ENCODE assay signal across 30 cellular contexts in the genomic region with DNA sequence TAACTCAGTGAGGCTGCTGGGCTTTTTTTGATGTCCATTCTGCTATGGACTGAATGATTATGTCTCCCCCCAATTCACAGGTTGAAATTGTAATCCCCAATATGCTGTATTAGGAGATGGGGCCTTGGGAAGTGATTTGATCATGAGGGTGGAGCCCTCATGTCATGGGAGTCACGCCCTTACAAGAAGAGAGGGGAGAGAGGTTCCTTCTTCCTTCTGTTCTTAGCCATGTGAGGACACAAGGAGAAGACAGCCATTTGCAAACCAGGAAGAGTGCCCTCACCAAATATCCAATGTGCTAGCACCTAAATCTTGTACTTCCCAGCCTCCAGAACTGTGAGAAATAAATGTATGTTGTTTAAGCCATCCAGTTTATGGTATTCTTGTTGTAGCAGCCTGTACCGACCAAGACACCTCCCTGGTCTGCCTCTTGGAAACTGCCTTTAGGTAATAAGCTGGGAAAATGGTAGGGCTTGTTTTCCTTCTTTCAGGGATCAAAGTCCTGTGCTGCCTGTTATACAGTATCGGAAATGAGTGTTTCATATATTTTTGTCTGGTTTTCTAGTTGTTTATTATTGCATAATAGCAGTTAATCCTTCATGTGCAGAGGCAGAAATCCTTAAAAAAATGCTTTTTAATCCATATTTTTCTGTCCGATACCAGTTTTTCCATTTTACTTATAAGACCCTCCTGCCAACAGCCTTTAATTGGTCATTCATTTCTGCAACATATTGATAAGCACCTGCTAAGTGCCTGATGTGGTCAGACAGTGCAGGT. TPM values are rescaled to one million over a fixed set of nuclear protein-coding genes. Genes with fewer than 3 reads are reported as not detected.
DNase-seq lines count a peak whose midpoint lies in the region; ATAC-seq, FAIRE-seq and TF ChIP-seq lines count a peak whose summit lies in the region.
"Had no signal": no experiment of that assay in that cellular context is flagged by ENCODE, and none has a peak within 500 bp of the region (broad histone marks: within the 10 kb centered on the region; RNA-seq: fewer than 3 reads in every experiment).

No MANE protein-coding gene starts in this region.

- H3K4me3 ChIP-seq in heart left ventricle, result no peak overlapping the region
- H3K4me3 ChIP-seq: esophagus squamous epithelium, HAP-1, psoas muscle, SK-N-MC, thyroid gland had no signal

- H3K4me1 Mint-ChIP-seq in activated T-helper 2 cell treated with anti-CD3 and anti-CD28 coated beads, Interferon-gamma antibody, Interleukin-2, Interleukin-4, amounts not matched to agents 10 μg/mL and 5 μg/mL and 100 μg/mL, durations not matched to agents 14 hours and 24 hours and 36 hours (ENCODE audit: low read depth), result peaks cover 23% of the 10 kb centered on the region
- no peaks in the 10 kb centered on the region for H3K4me1 Mint-ChIP-seq in progenitor cell of endocrine pancreas (ENCODE audit: low read depth)

- no peak for TF ChIP-seq POLR2A in GM12892 (IDR thresholded peaks at IDR 0.05; ENCODE audit: low read depth, low read length)
- TF ChIP-seq POLR2A in heart left ventricle (IDR thresholded peaks at IDR 0.05), result no peak

- H3K9me3 Mint-ChIP-seq in activated T-helper 2 cell treated with anti-CD3 and anti-CD28 coated beads, Interferon-gamma antibody, Interleukin-2, Interleukin-4, amounts not matched to agents 10 μg/mL and 5 μg/mL and 100 μg/mL, durations not matched to agents 14 hours and 24 hours and 36 hours, result no peaks in the 10 kb centered on the region
- no peaks in the 10 kb centered on the region for H3K9me3 Mint-ChIP-seq in progenitor cell of endocrine pancreas (ENCODE audit: low read depth)
- H3K9me3 Mint-ChIP-seq: activated naive CD4-positive, alpha-beta T cell treated with anti-CD3 and anti-CD28 coated beads for 36 hours; stimulated activated naive CD8-positive, alpha-beta T cell treated with anti-CD3 and anti-CD28 coated beads, Interleukin-15, Interleukin-2, amounts not matched to agents 100 ng/mL and 50 ng/mL, for 24 hours had no signal

- H3K27ac Mint-ChIP-seq in activated T-helper 2 cell treated with anti-CD3 and anti-CD28 coated beads, Interferon-gamma antibody, Interleukin-2, Interleukin-4, amounts not matched to agents 10 μg/mL and 5 μg/mL and 100 μg/mL, durations not matched to agents 14 hours and 24 hours and 36 hours, result peak overlapping the region; percentile 48
- peak overlapping the region; percentile 17 for H3K27ac Mint-ChIP-seq in progenitor cell of endocrine pancreas
- H3K27ac Mint-ChIP-seq: activated CD4-positive, alpha-beta T cell treated with anti-CD3 and anti-CD28 coated beads for 36 hours; activated naive CD4-positive, alpha-beta T cell treated with anti-CD3 and anti-CD28 coated beads for 36 hours; stimulated activated naive CD8-positive, alpha-beta T cell treated with anti-CD3 and anti-CD28 coated beads, Interleukin-15, Interleukin-2, amounts not matched to agents 100 ng/mL and 50 ng/mL, for 24 hours had no signal

- WGBS in heart left ventricle, 4 donors, result 91 to 94% (median 93%) methylated on average over 4 of the region's 4 CpGs

- intact Hi-C loops in activated T-helper 2 cell treated with anti-CD3 and anti-CD28 coated beads, Interferon-gamma antibody, Interleukin-2, Interleukin-4, amounts not matched to agents 10 μg/mL and 5 μg/mL and 100 μg/mL, durations not matched to agents 14 hours and 24 hours and 36 hours (cut with micrococcal nuclease), result no loop called here
- intact Hi-C loops in left colon (cut with DNase I, micrococcal nuclease) (loop anchor here in 1 of 2 donors (10.0 kb wide), 1 partner anchor 192 kb away; a partner anchor contains a TSS), heart left ventricle (cut with DNase I) (loop anchor here in 1 of 10 donors (10.0 kb wide), 1 partner anchor 332 kb away; no protein-coding TSS in a partner anchor)

- H3K27me3 ChIP-seq in heart left ventricle, result no peaks in the 10 kb centered on the region
- H3K27me3 ChIP-seq: esophagus squamous epithelium, thyroid gland had no signal

- no peak overlapping the region for H3K27ac ChIP-seq in heart left ventricle
- H3K27ac ChIP-seq: esophagus squamous epithelium, psoas muscle, RWPE1, SK-N-MC, thyroid gland had no signal

- no peak overlapping the region for H3K4me3 Mint-ChIP-seq in activated T-helper 2 cell treated with anti-CD3 and anti-CD28 coated beads, Interferon-gamma antibody, Interleukin-2, Interleukin-4, amounts not matched to agents 10 μg/mL and 5 μg/mL and 100 μg/mL, durations not matched to agents 14 hours and 24 hours and 36 hours (ENCODE audit: low read depth)
- no peak overlapping the region for H3K4me3 Mint-ChIP-seq in progenitor cell of endocrine pancreas (ENCODE audit: low read depth)
- H3K4me3 Mint-ChIP-seq: activated CD4-positive, alpha-beta T cell treated with anti-CD3 and anti-CD28 coated beads for 36 hours; activated naive CD4-positive, alpha-beta T cell treated with anti-CD3 and anti-CD28 coated beads for 36 hours; stimulated activated naive CD8-positive, alpha-beta T cell treated with anti-CD3 and anti-CD28 coated beads, Interleukin-15, Interleukin-2, amounts not matched to agents 100 ng/mL and 50 ng/mL, for 24 hours had no signal

- FAIRE-seq in GM12892 (lab: Jason Lieb, UNC), result peak; percentile 75
- FAIRE-seq: bronchial epithelial cell, colon, GM18507, HTR-8/SVneo had no signal

- no peak for DNase-seq in GM12892 (ENCODE audit: insufficient read length)
- no peak for DNase-seq in activated T-helper 2 cell treated with anti-CD3 and anti-CD28 coated beads, Interferon-gamma antibody, Interleukin-2, Interleukin-4, amounts not matched to agents 10 μg/mL and 5 μg/mL and 100 μg/mL, durations not matched to agents 14 hours and 24 hours and 36 hours (ENCODE audit: low spot score)
- DNase-seq in left colon, result no peak
- no peak for DNase-seq in progenitor cell of endocrine pancreas (ENCODE audit: low spot score, unreplicated experiment)
- no peak for DNase-seq in heart left ventricle
- no peak for DNase-seq in DMS153 (lab: John Stamatoyannopoulos, UW)
- DNase-seq: activated CD4-positive, alpha-beta T cell treated with anti-CD3 and anti-CD28 coated beads for 36 hours; activated naive CD4-positive, alpha-beta T cell treated with anti-CD3 and anti-CD28 coated beads for 36 hours; activated T-cell treated with anti-CD3 and anti-CD28 coated beads, Interleukin-2, amount 50 U/mL, for 48 hours; DMS79 treated with DMSO at 0.1 percent for 48 hours; esophagus squamous epithelium; foreskin melanocyte; GF-D8; mammary epithelial cell; NCI-H1417; NCI-H2107; NCI-H446; NCI-H82; psoas muscle; stimulated activated CD4-positive, alpha-beta T cell treated with anti-CD3 and anti-CD28 coated beads, Interleukin-15, amount 100 ng/mL, for 24 hours; thyroid gland had no signal

- peaks cover 0 to 27% (median 4%) of the 10 kb centered on the region in 9 donors for H3K36me3 ChIP-seq in heart left ventricle
- H3K36me3 ChIP-seq: thyroid gland had no signal

- peak; percentile 83 for ATAC-seq in left colon
- ATAC-seq in heart left ventricle, result no peak
- no peak for ATAC-seq in HG02870 (IDR thresholded peaks at IDR 0.05; ENCODE audit: unreplicated experiment)
- ATAC-seq: activated CD4-positive, alpha-beta T cell treated with anti-CD3 and anti-CD28 coated beads for 36 hours; psoas muscle had no signal

- no peaks in the 10 kb centered on the region for H3K27me3 Mint-ChIP-seq in activated T-helper 2 cell treated with anti-CD3 and anti-CD28 coated beads, Interferon-gamma antibody, Interleukin-2, Interleukin-4, amounts not matched to agents 10 μg/mL and 5 μg/mL and 100 μg/mL, durations not matched to agents 14 hours and 24 hours and 36 hours (ENCODE audit: low read depth)
- no peaks in the 10 kb centered on the region for H3K27me3 Mint-ChIP-seq in progenitor cell of endocrine pancreas
- H3K27me3 Mint-ChIP-seq: activated CD4-positive, alpha-beta T cell treated with anti-CD3 and anti-CD28 coated beads for 36 hours; stimulated activated naive CD8-positive, alpha-beta T cell treated with anti-CD3 and anti-CD28 coated beads, Interleukin-15, Interleukin-2, amounts not matched to agents 100 ng/mL and 50 ng/mL, for 24 hours had no signal

- peaks cover 0 to 4% (median 0%) of the 10 kb centered on the region in 12 donors for H3K4me1 ChIP-seq in heart left ventricle
- H3K4me1 ChIP-seq: psoas muscle, thyroid gland had no signal

- TF ChIP-seq CTCF in progenitor cell of endocrine pancreas (IDR thresholded peaks at IDR 0.05; ENCODE audit: unreplicated experiment), result no peak
- TF ChIP-seq CTCF in heart left ventricle (IDR thresholded peaks at IDR 0.05), result no peak

- peaks cover 52% of the 10 kb centered on the region for H3K36me3 Mint-ChIP-seq in activated T-helper 2 cell treated with anti-CD3 and anti-CD28 coated beads, Interferon-gamma antibody, Interleukin-2, Interleukin-4, amounts not matched to agents 10 μg/mL and 5 μg/mL and 100 μg/mL, durations not matched to agents 14 hours and 24 hours and 36 hours (ENCODE audit: low read depth)
- peaks cover 4% of the 10 kb centered on the region for H3K36me3 Mint-ChIP-seq in progenitor cell of endocrine pancreas (ENCODE audit: insufficient read depth)

- H3K9me3 ChIP-seq in heart left ventricle, result no peaks in the 10 kb centered on the region
- H3K9me3 ChIP-seq: esophagus squamous epithelium, HAP-1, psoas muscle, thyroid gland had no signal

RNA-seq across cellular contexts. Expression of a gene that starts 16.3 kb away (rescaled TPM):
- polyA plus RNA-seq in GM12892 (2012; ENCODE audit: missing spikeins), result 8.9 TPM
- total RNA-seq in activated T-helper 2 cell treated with anti-CD3 and anti-CD28 coated beads, Interferon-gamma antibody, Interleukin-2, Interleukin-4, amounts not matched to agents 10 μg/mL and 5 μg/mL and 100 μg/mL, durations not matched to agents 14 hours and 24 hours and 36 hours, result 41.8 and 45.9 TPM in 2 replicates
- total RNA-seq in left colon, result 10 to 100 TPM; 12.2 to 13.8 TPM
- 22.0 and 25.2 TPM in 2 replicates for total RNA-seq in progenitor cell of endocrine pancreas
- total RNA-seq in heart left ventricle, result 10 to 100 TPM in 6 of 9 donors, 1 to 10 TPM in 3; 7.6 to 21.3 (median 12.3) TPM
- 1 to 10 TPM; 3.9 to 8.5 TPM for polyA plus RNA-seq in heart left ventricle

RNA-seq across cellular contexts. Expression of a gene that starts 23.1 kb away (rescaled TPM):
- polyA plus RNA-seq in GM12892 (2012; ENCODE audit: missing spikeins), result not detected
- 0.25 and 1.6 TPM in 2 replicates for total RNA-seq in activated T-helper 2 cell treated with anti-CD3 and anti-CD28 coated beads, Interferon-gamma antibody, Interleukin-2, Interleukin-4, amounts not matched to agents 10 μg/mL and 5 μg/mL and 100 μg/mL, durations not matched to agents 14 hours and 24 hours and 36 hours
- total RNA-seq in left colon, result 10 to 100 TPM; 48.0 to 62.8 TPM
- 30.1 and 30.7 TPM in 2 replicates for total RNA-seq in progenitor cell of endocrine pancreas
- total RNA-seq in heart left ventricle, result 10 to 100 TPM in 5 of 9 donors, 1 to 10 TPM in 4; 8.1 to 23.1 (median 11.3) TPM
- 10 to 100 TPM in 1 of 2 donors, 1 to 10 TPM in 1; 4.5 to 11.1 TPM for polyA plus RNA-seq in heart left ventricle
